Comparison of ENCODE assay signal across 8 cellular contexts in genomic region chr12:66693901-66694513, GRCh38. TPM values are rescaled to one million over a fixed set of nuclear protein-coding genes. Genes with fewer than 3 reads are reported as not detected.
DNase-seq lines count a peak whose midpoint lies in the region; ATAC-seq lines count a peak whose summit lies in the region.

No MANE protein-coding gene starts in this region.

- H3K79me1 ChIP-seq in trophoblast cell (ENCODE audit: low read length): no peaks in the 10 kb centered on the region

- intact Hi-C loops in activated CD4-positive, alpha-beta T cell treated with anti-CD3 and anti-CD28 coated beads, Interleukin-2, amount 10 ng/mL, durations not matched to agents 24 days and 14 days (cut with micrococcal nuclease): loop anchor here (5.0 to 10.0 kb wide), 3 partner anchors 427 to 1799 kb away; no protein-coding TSS in a partner anchor

- no peak overlapping the region for H2BK5ac ChIP-seq in trophoblast cell (ENCODE audit: low read depth, low read length, poor library complexity)

- H3K27ac Mint-ChIP-seq in activated CD4-positive, alpha-beta T cell treated with anti-CD3 and anti-CD28 coated beads, Interleukin-2, amount 10 ng/mL, durations not matched to agents 24 days and 14 days: no peak overlapping the region

- H3K27me3 ChIP-seq in trophoblast cell (ENCODE audit: insufficient read depth, low read length): no peaks in the 10 kb centered on the region

- no peaks in the 10 kb centered on the region for H3K4me1 ChIP-seq in trophoblast cell (ENCODE audit: control insufficient read depth in 1 of 2, insufficient read depth in 2 of 2, low read length in 2 of 2)

- no peak overlapping the region for H3K23ac ChIP-seq in trophoblast cell (ENCODE audit: low read length)

- H3K14ac ChIP-seq in trophoblast cell (ENCODE audit: low read length): no peak overlapping the region

- no peak overlapping the region for H3K4me3 ChIP-seq in trophoblast cell (ENCODE audit: low read depth, low read length)

- H3K9ac ChIP-seq in trophoblast cell (ENCODE audit: low read length): no peak overlapping the region

- no CpG with 5 or more reads among the region's 1 CpG for WGBS in trophoblast cell (ENCODE audit: extremely low coverage, insufficient coverage, insufficient read length)

- H3K4me2 ChIP-seq in trophoblast cell (ENCODE audit: low read length): no peak overlapping the region

- no peak overlapping the region for H3K4me3 Mint-ChIP-seq in activated CD4-positive, alpha-beta T cell treated with anti-CD3 and anti-CD28 coated beads, Interleukin-2, amount 10 ng/mL, durations not matched to agents 24 days and 14 days

- H4K8ac ChIP-seq in trophoblast cell (ENCODE audit: low read depth, low read length): no peak overlapping the region

- H3K9me3 ChIP-seq in trophoblast cell (ENCODE audit: insufficient read depth, low read depth, low read length): no peaks in the 10 kb centered on the region

- H2AFZ ChIP-seq in trophoblast cell (ENCODE audit: insufficient read depth, low read length, poor library complexity): no peak overlapping the region

- H3K79me2 ChIP-seq in trophoblast cell (ENCODE audit: control insufficient read depth, insufficient read depth, low read length, poor library complexity): no peaks in the 10 kb centered on the region

- no peaks in the 10 kb centered on the region for H3K36me3 ChIP-seq in trophoblast cell (ENCODE audit: control insufficient read depth in 1 of 2, insufficient read depth in 2 of 2, low read length in 2 of 2)

- no peak overlapping the region for H4K12ac ChIP-seq in trophoblast cell (ENCODE audit: low read depth, low read length)

- H3K4ac ChIP-seq in trophoblast cell (ENCODE audit: low read depth, low read length): no peak overlapping the region

- no peak overlapping the region for H2AK5ac ChIP-seq in trophoblast cell (ENCODE audit: low read length)

- no peak overlapping the region for H3K18ac ChIP-seq in trophoblast cell (ENCODE audit: low read length)

- peak; percentile 45 for DNase-seq in DMS153 treated with DMSO at 0.1 percent for 48 hours (lab: John Stamatoyannopoulos, UW; ENCODE audit: unreplicated experiment)
- peak; percentile 74 for DNase-seq in NCI-H2227 (lab: John Stamatoyannopoulos, UW; ENCODE audit: unreplicated experiment)
- peak; percentile 78 for DNase-seq in activated CD4-positive, alpha-beta T cell treated with anti-CD3 and anti-CD28 coated beads, Interleukin-2, amount 10 ng/mL, durations not matched to agents 24 days and 14 days
- peak; percentile 68 for DNase-seq in germinal center (ENCODE audit: low spot score)
- peak; percentile 42 to 94 for DNase-seq in trophoblast cell
- DNase-seq in HK-2 (ENCODE audit: unreplicated experiment): no peak

- no peaks in the 10 kb centered on the region for H3K4me1 Mint-ChIP-seq in activated CD4-positive, alpha-beta T cell treated with anti-CD3 and anti-CD28 coated beads, Interleukin-2, amount 10 ng/mL, durations not matched to agents 24 days and 14 days

- H3K27ac ChIP-seq in trophoblast cell (ENCODE audit: low read depth, low read length): no peak overlapping the region

- H3K36me3 Mint-ChIP-seq in activated CD4-positive, alpha-beta T cell treated with anti-CD3 and anti-CD28 coated beads, Interleukin-2, amount 10 ng/mL, durations not matched to agents 24 days and 14 days (ENCODE audit: low read depth): no peaks in the 10 kb centered on the region

- ATAC-seq in GM19324 (IDR thresholded peaks at IDR 0.05; ENCODE audit: low FRiP score, unreplicated experiment) (peak; percentile 70), HG03196 (IDR thresholded peaks at IDR 0.05; ENCODE audit: unreplicated experiment) (peak; percentile 78)

- no peaks in the 10 kb centered on the region for H3K9me3 Mint-ChIP-seq in activated CD4-positive, alpha-beta T cell treated with anti-CD3 and anti-CD28 coated beads, Interleukin-2, amount 10 ng/mL, durations not matched to agents 24 days and 14 days

- H2BK12ac ChIP-seq in trophoblast cell (ENCODE audit: low read length): no peak overlapping the region

- peaks cover 11% of the 10 kb centered on the region for H3K27me3 Mint-ChIP-seq in activated CD4-positive, alpha-beta T cell treated with anti-CD3 and anti-CD28 coated beads, Interleukin-2, amount 10 ng/mL, durations not matched to agents 24 days and 14 days

- no peak overlapping the region for H2BK120ac ChIP-seq in trophoblast cell (ENCODE audit: insufficient read depth, low read length, poor library complexity)

- H4K91ac ChIP-seq in trophoblast cell (ENCODE audit: low read depth, low read length): no peak overlapping the region

RNA-seq across cellular contexts. Expression of gene GRIP1, which starts 15.1 kb away (rescaled TPM):
- 0.26 and 0.40 TPM in 2 replicates for total RNA-seq in activated CD4-positive, alpha-beta T cell treated with anti-CD3 and anti-CD28 coated beads, Interleukin-2, amount 10 ng/mL, durations not matched to agents 24 days and 14 days
- polyA plus RNA-seq in trophoblast cell (2013): 15.0 and 19.5 TPM in 2 replicates
